In the genomic region with DNA sequence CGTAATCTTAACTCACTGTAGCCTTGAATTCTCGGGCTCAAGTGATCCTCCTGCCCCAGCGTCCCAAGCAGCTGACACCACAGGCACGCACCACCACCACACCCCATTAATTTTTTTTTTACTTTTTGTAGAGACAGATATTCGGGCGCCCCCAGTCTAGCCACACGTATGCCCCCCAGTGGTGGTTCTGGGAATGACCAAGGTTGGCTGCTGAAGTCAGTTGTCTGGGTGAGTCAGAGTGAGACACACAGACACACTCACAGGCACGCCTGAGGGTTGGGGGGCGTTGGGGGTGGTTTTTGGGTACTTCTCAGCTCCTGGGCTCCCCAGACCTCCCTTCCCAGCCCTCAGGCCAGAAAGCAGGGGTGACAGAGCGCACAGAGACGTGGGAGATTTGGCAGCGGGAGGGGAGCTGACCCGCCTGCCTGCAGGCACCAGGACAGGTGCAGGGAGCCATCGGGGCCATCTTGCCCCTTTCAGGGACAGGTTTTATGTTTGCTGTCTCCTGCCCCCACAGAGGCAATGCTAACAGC, we compare ENCODE assay signal across 2 cellular contexts.
TF ChIP-seq lines count a peak whose summit lies in the region.

No MANE protein-coding gene starts in this region.

TF ChIP-seq in HCT116, 20 proteins besides CTCF, POLR2A, EP300 and RAD21:
- TF ChIP-seq, protein P1, sequence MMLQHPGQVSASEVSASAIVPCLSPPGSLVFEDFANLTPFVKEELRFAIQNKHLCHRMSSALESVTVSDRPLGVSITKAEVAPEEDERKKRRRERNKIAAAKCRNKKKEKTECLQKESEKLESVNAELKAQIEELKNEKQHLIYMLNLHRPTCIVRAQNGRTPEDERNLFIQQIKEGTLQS (IDR thresholded peaks at IDR 0.05), result no peak
- TF ChIP-seq JUND (IDR thresholded peaks at IDR 0.05), result 0 out of 2 replicates have a peak, but pooled peaks have one; percentile 23
- no peak for TF ChIP-seq CBX3 (IDR thresholded peaks at IDR 0.05; ENCODE audit: low read depth)

TF ChIP-seq in HepG2, 621 proteins besides CTCF, POLR2A, EP300 and RAD21 (continues in another document):
- TF ChIP-seq, protein P2, sequence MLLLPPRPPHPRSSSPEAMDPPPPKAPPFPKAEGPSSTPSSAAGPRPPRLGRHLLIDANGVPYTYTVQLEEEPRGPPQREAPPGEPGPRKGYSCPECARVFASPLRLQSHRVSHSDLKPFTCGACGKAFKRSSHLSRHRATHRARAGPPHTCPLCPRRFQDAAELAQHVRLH (CRISPR knock-in tag; IDR thresholded peaks at IDR 0.05; ENCODE audit: borderline replicate concordance, low read depth), result 0 out of 2 replicates have a peak, but pooled peaks have one; percentile 25
- TF ChIP-seq ZC3H13 (CRISPR knock-in tag; IDR thresholded peaks at IDR 0.05), result peak; percentile 81; the same call in 1 of the 2 replicates
- 0 out of 2 replicates have a peak, but pooled peaks have one; percentile 19 for TF ChIP-seq HOXA3 (CRISPR knock-in tag; IDR thresholded peaks at IDR 0.05)
- TF ChIP-seq, protein P3, sequence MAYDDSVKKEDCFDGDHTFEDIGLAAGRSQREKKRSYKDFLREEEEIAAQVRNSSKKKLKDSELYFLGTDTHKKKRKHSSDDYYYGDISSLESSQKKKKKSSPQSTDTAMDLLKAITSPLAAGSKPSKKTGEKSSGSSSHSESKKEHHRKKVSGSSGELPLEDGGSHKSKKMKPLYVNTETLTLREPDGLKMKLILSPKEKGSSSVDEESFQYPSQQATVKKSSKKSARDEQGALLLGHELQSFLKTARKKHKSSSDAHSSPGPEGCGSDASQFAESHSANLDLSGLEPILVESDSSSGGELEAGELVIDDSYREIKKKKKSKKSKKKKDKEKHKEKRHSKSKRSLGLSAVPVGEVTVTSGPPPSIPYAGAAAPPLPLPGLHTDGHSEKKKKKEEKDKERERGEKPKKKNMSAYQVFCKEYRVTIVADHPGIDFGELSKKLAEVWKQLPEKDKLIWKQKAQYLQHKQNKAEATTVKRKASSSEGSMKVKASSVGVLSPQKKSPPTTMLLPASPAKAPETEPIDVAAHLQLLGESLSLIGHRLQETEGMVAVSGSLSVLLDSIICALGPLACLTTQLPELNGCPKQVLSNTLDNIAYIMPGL (CRISPR knock-in tag; IDR thresholded peaks at IDR 0.05; ENCODE audit: borderline replicate concordance in 1 of 2, low read depth in 1 of 2), result peak; percentile 29 to 50; a peak in 1 of 4 replicates
- TF ChIP-seq XRCC5 (optimal IDR thresholded peaks at IDR 0.05; ENCODE audit: low read length), result peak; percentile 65
- TF ChIP-seq TARDBP (CRISPR knock-in tag; IDR thresholded peaks at IDR 0.05), result peak; percentile 42; the same call in 1 of the 2 replicates
- TF ChIP-seq, protein P4, sequence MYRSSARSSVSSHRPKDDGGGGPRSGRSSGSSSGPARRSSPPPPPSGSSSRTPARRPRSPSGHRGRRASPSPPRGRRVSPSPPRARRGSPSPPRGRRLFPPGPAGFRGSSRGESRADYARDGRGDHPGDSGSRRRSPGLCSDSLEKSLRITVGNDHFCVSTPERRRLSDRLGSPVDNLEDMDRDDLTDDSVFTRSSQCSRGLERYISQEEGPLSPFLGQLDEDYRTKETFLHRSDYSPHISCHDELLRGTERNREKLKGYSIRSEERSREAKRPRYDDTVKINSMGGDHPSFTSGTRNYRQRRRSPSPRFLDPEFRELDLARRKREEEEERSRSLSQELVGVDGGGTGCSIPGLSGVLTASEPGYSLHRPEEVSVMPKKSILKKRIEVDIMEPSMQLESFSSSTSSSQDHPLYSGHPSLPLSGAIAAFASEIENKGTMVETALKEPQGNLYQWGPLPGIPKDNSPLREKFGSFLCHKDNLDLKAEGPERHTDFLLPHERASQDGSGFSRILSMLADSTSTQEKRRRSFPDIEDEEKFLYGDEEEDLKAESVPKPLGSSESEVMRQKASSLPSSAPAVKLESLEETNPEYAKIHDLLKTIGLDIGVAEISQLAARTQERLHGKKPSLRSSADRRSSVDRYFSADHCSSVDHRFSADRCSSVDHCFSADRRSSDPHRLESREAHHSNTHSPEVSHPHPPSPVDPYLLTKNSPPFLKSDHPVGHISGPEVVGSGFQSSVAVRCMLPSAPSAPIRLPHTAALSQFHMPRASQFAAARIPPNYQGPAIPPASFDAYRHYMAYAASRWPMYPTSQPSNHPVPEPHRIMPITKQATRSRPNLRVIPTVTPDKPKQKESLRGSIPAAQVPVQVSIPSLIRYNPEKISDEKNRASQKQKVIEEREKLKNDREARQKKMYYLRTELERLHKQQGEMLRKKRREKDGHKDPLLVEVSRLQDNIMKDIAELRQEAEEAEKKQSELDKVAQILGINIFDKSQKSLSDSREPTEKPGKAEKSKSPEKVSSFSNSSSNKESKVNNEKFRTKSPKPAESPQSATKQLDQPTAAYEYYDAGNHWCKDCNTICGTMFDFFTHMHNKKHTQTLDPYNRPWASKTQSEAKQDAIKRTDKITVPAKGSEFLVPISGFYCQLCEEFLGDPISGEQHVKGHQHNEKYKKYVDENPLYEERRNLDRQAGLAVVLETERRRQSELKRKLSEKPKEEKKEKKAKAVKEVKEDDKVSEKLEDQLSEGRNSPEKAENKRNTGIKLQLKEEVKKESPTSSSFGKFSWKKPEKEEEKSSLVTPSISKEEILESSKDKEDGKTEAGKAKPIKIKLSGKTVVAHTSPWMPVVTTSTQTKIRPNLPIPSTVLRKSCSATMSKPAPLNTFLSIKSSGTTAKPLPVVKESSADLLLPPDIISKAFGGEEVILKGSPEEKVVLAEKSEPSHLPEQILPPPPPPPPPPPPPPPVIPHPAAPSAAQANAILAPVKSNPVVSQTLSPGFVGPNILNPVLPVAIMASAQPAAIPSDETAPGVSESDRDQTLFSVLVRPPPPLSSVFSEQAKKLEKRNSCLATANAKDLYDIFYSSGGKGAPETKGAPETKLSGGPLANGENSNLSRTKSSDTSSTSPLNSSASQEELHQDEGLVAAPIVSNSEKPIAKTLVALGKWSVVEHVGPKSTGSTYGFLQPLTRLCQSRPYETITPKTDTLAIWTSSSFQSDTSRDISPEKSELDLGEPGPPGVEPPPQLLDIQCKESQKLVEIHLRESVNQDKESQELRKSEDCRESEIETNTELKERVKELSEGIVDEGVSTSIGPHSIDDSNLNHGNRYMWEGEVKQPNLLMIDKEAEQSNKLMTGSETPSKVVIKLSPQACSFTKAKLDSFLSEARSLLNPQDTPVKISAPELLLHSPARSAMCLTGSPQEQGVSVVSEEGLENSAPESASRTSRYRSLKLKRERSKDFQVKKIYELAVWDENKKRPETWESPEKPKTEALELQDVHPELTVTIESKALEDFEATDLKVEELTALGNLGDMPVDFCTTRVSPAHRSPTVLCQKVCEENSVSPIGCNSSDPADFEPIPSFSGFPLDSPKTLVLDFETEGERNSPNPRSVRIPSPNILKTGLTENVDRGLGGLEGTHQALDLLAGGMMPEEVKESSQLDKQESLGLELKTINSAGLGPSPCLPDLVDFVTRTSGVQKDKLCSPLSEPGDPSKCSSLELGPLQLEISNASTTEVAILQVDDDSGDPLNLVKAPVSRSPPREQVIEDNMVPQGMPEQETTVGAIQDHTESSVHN (CRISPR knock-in tag; IDR thresholded peaks at IDR 0.05), result 0 out of 2 replicates have a peak, but pooled peaks have one; percentile 16
- 0 out of 2 replicates have a peak, but pooled peaks have one; percentile 18 for TF ChIP-seq ZNF614 (CRISPR knock-in tag; IDR thresholded peaks at IDR 0.05; ENCODE audit: borderline replicate concordance)
- TF ChIP-seq, protein P5, sequence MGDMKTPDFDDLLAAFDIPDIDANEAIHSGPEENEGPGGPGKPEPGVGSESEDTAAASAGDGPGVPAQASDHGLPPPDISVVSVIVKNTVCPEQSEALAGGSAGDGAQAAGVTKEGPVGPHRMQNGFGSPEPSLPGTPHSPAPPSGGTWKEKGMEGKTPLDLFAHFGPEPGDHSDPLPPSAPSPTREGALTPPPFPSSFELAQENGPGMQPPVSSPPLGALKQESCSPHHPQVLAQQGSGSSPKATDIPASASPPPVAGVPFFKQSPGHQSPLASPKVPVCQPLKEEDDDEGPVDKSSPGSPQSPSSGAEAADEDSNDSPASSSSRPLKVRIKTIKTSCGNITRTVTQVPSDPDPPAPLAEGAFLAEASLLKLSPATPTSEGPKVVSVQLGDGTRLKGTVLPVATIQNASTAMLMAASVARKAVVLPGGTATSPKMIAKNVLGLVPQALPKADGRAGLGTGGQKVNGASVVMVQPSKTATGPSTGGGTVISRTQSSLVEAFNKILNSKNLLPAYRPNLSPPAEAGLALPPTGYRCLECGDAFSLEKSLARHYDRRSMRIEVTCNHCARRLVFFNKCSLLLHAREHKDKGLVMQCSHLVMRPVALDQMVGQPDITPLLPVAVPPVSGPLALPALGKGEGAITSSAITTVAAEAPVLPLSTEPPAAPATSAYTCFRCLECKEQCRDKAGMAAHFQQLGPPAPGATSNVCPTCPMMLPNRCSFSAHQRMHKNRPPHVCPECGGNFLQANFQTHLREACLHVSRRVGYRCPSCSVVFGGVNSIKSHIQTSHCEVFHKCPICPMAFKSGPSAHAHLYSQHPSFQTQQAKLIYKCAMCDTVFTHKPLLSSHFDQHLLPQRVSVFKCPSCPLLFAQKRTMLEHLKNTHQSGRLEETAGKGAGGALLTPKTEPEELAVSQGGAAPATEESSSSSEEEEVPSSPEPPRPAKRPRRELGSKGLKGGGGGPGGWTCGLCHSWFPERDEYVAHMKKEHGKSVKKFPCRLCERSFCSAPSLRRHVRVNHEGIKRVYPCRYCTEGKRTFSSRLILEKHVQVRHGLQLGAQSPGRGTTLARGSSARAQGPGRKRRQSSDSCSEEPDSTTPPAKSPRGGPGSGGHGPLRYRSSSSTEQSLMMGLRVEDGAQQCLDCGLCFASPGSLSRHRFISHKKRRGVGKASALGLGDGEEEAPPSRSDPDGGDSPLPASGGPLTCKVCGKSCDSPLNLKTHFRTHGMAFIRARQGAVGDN (CRISPR knock-in tag; IDR thresholded peaks at IDR 0.05), result peak; percentile 46
- no peak for TF ChIP-seq FOXA1 (IDR thresholded peaks at IDR 0.05)
- TF ChIP-seq FOXA1 (CRISPR knock-in tag; IDR thresholded peaks at IDR 0.05), result no peak
- peak; percentile 45; the same call in 1 of the 2 replicates for TF ChIP-seq KDM2A (CRISPR knock-in tag; IDR thresholded peaks at IDR 0.05; ENCODE audit: borderline replicate concordance, low read depth)
- TF ChIP-seq ZNF607 (CRISPR knock-in tag; IDR thresholded peaks at IDR 0.05; ENCODE audit: borderline replicate concordance), result 0 out of 2 replicates have a peak, but pooled peaks have one; percentile 56
- 0 out of 2 replicates have a peak, but pooled peaks have one; percentile 42 for TF ChIP-seq SALL1 (CRISPR knock-in tag; IDR thresholded peaks at IDR 0.05)
- TF ChIP-seq, protein P6, sequence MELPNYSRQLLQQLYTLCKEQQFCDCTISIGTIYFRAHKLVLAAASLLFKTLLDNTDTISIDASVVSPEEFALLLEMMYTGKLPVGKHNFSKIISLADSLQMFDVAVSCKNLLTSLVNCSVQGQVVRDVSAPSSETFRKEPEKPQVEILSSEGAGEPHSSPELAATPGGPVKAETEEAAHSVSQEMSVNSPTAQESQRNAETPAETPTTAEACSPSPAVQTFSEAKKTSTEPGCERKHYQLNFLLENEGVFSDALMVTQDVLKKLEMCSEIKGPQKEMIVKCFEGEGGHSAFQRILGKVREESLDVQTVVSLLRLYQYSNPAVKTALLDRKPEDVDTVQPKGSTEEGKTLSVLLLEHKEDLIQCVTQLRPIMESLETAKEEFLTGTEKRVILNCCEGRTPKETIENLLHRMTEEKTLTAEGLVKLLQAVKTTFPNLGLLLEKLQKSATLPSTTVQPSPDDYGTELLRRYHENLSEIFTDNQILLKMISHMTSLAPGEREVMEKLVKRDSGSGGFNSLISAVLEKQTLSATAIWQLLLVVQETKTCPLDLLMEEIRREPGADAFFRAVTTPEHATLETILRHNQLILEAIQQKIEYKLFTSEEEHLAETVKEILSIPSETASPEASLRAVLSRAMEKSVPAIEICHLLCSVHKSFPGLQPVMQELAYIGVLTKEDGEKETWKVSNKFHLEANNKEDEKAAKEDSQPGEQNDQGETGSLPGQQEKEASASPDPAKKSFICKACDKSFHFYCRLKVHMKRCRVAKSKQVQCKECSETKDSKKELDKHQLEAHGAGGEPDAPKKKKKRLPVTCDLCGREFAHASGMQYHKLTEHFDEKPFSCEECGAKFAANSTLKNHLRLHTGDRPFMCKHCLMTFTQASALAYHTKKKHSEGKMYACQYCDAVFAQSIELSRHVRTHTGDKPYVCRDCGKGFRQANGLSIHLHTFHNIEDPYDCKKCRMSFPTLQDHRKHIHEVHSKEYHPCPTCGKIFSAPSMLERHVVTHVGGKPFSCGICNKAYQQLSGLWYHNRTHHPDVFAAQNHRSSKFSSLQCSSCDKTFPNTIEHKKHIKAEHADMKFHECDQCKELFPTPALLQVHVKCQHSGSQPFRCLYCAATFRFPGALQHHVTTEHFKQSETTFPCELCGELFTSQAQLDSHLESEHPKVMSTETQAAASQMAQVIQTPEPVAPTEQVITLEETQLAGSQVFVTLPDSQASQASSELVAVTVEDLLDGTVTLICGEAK (IDR thresholded peaks at IDR 0.05), result no peak
- TF ChIP-seq, protein P6 (CRISPR knock-in tag; IDR thresholded peaks at IDR 0.05), result 0 out of 2 replicates have a peak, but pooled peaks have one; percentile 11
- no peak for TF ChIP-seq SNRNP70 (IDR thresholded peaks at IDR 0.05; ENCODE audit: low read depth, low read length)
- TF ChIP-seq, protein P7, sequence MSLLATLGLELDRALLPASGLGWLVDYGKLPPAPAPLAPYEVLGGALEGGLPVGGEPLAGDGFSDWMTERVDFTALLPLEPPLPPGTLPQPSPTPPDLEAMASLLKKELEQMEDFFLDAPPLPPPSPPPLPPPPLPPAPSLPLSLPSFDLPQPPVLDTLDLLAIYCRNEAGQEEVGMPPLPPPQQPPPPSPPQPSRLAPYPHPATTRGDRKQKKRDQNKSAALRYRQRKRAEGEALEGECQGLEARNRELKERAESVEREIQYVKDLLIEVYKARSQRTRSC (CRISPR knock-in tag; IDR thresholded peaks at IDR 0.05; ENCODE audit: low read depth), result no peak
- TF ChIP-seq PHF5A (CRISPR knock-in tag; IDR thresholded peaks at IDR 0.05; ENCODE audit: low read depth, unreplicated experiment), result no peak
- no peak for TF ChIP-seq ZNF34 (CRISPR knock-in tag; IDR thresholded peaks at IDR 0.05; ENCODE audit: borderline replicate concordance)
